In the genomic region with DNA sequence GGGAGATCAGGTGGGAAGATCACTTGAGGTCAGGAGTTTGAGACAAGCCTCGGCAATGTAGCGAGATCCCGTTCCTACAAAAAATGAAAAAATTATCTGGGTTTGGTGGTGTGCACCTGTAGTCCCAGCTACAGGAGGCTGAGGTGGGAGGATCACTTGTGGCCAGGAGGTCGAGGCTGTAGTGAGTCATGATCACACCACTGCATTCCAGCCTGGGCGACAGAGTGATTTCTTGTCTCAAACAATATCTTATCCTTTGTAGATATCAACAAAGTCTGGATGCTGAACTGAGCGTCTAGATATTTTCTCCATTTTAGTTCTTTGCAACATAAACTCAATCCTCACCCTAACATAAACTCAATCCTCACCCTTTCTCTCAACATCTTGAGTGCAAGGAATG, we compare ENCODE assay signal across 2 cellular contexts.
TF ChIP-seq lines count a peak whose summit lies in the region.

No MANE protein-coding gene starts in this region.

TF ChIP-seq in GM23338, 12 proteins besides CTCF, POLR2A, EP300 and RAD21 (continued from another document):
- TF ChIP-seq JUNB (IDR thresholded peaks at IDR 0.05; ENCODE audit: unreplicated experiment) (no peak), STAT1 (IDR thresholded peaks at IDR 0.05; ENCODE audit: unreplicated experiment) (no peak)
- TF ChIP-seq, protein P1, sequence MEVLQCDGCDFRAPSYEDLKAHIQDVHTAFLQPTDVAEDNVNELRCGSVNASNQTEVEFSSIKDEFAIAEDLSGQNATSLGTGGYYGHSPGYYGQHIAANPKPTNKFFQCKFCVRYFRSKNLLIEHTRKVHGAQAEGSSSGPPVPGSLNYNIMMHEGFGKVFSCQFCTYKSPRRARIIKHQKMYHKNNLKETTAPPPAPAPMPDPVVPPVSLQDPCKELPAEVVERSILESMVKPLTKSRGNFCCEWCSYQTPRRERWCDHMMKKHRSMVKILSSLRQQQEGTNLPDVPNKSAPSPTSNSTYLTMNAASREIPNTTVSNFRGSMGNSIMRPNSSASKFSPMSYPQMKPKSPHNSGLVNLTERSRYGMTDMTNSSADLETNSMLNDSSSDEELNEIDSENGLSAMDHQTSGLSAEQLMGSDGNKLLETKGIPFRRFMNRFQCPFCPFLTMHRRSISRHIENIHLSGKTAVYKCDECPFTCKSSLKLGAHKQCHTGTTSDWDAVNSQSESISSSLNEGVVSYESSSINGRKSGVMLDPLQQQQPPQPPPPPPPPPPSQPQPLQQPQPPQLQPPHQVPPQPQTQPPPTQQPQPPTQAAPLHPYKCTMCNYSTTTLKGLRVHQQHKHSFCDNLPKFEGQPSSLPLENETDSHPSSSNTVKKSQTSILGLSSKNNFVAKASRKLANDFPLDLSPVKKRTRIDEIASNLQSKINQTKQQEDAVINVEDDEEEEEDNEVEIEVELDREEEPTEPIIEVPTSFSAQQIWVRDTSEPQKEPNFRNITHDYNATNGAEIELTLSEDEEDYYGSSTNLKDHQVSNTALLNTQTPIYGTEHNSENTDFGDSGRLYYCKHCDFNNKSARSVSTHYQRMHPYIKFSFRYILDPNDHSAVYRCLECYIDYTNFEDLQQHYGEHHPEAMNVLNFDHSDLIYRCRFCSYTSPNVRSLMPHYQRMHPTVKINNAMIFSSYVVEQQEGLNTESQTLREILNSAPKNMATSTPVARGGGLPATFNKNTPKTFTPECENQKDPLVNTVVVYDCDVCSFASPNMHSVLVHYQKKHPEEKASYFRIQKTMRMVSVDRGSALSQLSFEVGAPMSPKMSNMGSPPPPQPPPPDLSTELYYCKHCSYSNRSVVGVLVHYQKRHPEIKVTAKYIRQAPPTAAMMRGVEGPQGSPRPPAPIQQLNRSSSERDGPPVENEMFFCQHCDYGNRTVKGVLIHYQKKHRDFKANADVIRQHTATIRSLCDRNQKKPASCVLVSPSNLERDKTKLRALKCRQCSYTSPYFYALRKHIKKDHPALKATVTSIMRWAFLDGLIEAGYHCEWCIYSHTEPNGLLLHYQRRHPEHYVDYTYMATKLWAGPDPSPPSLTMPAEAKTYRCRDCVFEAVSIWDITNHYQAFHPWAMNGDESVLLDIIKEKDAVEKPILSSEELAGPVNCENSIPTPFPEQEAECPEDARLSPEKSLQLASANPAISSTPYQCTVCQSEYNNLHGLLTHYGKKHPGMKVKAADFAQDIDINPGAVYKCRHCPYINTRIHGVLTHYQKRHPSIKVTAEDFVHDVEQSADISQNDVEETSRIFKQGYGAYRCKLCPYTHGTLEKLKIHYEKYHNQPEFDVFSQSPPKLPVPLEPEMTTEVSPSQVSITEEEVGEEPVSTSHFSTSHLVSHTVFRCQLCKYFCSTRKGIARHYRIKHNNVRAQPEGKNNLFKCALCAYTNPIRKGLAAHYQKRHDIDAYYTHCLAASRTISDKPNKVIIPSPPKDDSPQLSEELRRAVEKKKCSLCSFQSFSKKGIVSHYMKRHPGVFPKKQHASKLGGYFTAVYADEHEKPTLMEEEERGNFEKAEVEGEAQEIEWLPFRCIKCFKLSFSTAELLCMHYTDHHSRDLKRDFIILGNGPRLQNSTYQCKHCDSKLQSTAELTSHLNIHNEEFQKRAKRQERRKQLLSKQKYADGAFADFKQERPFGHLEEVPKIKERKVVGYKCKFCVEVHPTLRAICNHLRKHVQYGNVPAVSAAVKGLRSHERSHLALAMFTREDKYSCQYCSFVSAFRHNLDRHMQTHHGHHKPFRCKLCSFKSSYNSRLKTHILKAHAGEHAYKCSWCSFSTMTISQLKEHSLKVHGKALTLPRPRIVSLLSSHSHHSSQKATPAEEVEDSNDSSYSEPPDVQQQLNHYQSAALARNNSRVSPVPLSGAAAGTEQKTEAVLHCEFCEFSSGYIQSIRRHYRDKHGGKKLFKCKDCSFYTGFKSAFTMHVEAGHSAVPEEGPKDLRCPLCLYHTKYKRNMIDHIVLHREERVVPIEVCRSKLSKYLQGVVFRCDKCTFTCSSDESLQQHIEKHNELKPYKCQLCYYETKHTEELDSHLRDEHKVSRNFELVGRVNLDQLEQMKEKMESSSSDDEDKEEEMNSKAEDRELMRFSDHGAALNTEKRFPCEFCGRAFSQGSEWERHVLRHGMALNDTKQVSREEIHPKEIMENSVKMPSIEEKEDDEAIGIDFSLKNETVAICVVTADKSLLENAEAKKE (CRISPR knock-in tag; IDR thresholded peaks at IDR 0.05) = no peak
- TF ChIP-seq, protein P2, sequence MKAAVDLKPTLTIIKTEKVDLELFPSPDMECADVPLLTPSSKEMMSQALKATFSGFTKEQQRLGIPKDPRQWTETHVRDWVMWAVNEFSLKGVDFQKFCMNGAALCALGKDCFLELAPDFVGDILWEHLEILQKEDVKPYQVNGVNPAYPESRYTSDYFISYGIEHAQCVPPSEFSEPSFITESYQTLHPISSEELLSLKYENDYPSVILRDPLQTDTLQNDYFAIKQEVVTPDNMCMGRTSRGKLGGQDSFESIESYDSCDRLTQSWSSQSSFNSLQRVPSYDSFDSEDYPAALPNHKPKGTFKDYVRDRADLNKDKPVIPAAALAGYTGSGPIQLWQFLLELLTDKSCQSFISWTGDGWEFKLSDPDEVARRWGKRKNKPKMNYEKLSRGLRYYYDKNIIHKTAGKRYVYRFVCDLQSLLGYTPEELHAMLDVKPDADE (IDR thresholded peaks at IDR 0.05) = no peak

TF ChIP-seq in WTC11, 78 proteins besides CTCF, POLR2A, EP300 and RAD21 (continued from another document):
- TF ChIP-seq, protein P3, sequence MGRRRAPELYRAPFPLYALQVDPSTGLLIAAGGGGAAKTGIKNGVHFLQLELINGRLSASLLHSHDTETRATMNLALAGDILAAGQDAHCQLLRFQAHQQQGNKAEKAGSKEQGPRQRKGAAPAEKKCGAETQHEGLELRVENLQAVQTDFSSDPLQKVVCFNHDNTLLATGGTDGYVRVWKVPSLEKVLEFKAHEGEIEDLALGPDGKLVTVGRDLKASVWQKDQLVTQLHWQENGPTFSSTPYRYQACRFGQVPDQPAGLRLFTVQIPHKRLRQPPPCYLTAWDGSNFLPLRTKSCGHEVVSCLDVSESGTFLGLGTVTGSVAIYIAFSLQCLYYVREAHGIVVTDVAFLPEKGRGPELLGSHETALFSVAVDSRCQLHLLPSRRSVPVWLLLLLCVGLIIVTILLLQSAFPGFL (CRISPR knock-in tag; IDR thresholded peaks at IDR 0.05; ENCODE audit: borderline replicate concordance) = no peak
- TF ChIP-seq, protein P4, sequence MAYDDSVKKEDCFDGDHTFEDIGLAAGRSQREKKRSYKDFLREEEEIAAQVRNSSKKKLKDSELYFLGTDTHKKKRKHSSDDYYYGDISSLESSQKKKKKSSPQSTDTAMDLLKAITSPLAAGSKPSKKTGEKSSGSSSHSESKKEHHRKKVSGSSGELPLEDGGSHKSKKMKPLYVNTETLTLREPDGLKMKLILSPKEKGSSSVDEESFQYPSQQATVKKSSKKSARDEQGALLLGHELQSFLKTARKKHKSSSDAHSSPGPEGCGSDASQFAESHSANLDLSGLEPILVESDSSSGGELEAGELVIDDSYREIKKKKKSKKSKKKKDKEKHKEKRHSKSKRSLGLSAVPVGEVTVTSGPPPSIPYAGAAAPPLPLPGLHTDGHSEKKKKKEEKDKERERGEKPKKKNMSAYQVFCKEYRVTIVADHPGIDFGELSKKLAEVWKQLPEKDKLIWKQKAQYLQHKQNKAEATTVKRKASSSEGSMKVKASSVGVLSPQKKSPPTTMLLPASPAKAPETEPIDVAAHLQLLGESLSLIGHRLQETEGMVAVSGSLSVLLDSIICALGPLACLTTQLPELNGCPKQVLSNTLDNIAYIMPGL (CRISPR knock-in tag; IDR thresholded peaks at IDR 0.05) = no peak
- TF ChIP-seq ZNF416 (CRISPR knock-in tag; IDR thresholded peaks at IDR 0.05) (no peak), ZNF138 (CRISPR knock-in tag; conservative IDR thresholded peaks at IDR 0.05) (no peak), ELF4 (CRISPR knock-in tag; IDR thresholded peaks at IDR 0.05; ENCODE audit: low read depth) (no peak), PRRX2 (CRISPR knock-in tag; IDR thresholded peaks at IDR 0.05) (no peak), TEAD1 (CRISPR knock-in tag; IDR thresholded peaks at IDR 0.05) (no peak)
- TF ChIP-seq, protein P5, sequence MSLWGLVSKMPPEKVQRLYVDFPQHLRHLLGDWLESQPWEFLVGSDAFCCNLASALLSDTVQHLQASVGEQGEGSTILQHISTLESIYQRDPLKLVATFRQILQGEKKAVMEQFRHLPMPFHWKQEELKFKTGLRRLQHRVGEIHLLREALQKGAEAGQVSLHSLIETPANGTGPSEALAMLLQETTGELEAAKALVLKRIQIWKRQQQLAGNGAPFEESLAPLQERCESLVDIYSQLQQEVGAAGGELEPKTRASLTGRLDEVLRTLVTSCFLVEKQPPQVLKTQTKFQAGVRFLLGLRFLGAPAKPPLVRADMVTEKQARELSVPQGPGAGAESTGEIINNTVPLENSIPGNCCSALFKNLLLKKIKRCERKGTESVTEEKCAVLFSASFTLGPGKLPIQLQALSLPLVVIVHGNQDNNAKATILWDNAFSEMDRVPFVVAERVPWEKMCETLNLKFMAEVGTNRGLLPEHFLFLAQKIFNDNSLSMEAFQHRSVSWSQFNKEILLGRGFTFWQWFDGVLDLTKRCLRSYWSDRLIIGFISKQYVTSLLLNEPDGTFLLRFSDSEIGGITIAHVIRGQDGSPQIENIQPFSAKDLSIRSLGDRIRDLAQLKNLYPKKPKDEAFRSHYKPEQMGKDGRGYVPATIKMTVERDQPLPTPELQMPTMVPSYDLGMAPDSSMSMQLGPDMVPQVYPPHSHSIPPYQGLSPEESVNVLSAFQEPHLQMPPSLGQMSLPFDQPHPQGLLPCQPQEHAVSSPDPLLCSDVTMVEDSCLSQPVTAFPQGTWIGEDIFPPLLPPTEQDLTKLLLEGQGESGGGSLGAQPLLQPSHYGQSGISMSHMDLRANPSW (CRISPR knock-in tag; conservative IDR thresholded peaks at IDR 0.05; ENCODE audit: low read depth) = no peak
- TF ChIP-seq, protein P6, sequence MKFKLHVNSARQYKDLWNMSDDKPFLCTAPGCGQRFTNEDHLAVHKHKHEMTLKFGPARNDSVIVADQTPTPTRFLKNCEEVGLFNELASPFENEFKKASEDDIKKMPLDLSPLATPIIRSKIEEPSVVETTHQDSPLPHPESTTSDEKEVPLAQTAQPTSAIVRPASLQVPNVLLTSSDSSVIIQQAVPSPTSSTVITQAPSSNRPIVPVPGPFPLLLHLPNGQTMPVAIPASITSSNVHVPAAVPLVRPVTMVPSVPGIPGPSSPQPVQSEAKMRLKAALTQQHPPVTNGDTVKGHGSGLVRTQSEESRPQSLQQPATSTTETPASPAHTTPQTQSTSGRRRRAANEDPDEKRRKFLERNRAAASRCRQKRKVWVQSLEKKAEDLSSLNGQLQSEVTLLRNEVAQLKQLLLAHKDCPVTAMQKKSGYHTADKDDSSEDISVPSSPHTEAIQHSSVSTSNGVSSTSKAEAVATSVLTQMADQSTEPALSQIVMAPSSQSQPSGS (CRISPR knock-in tag; IDR thresholded peaks at IDR 0.05; ENCODE audit: borderline replicate concordance, low read depth) = no peak
- TF ChIP-seq, protein P7, sequence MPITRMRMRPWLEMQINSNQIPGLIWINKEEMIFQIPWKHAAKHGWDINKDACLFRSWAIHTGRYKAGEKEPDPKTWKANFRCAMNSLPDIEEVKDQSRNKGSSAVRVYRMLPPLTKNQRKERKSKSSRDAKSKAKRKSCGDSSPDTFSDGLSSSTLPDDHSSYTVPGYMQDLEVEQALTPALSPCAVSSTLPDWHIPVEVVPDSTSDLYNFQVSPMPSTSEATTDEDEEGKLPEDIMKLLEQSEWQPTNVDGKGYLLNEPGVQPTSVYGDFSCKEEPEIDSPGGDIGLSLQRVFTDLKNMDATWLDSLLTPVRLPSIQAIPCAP (CRISPR knock-in tag; IDR thresholded peaks at IDR 0.05) = no peak
- TF ChIP-seq, protein P8, sequence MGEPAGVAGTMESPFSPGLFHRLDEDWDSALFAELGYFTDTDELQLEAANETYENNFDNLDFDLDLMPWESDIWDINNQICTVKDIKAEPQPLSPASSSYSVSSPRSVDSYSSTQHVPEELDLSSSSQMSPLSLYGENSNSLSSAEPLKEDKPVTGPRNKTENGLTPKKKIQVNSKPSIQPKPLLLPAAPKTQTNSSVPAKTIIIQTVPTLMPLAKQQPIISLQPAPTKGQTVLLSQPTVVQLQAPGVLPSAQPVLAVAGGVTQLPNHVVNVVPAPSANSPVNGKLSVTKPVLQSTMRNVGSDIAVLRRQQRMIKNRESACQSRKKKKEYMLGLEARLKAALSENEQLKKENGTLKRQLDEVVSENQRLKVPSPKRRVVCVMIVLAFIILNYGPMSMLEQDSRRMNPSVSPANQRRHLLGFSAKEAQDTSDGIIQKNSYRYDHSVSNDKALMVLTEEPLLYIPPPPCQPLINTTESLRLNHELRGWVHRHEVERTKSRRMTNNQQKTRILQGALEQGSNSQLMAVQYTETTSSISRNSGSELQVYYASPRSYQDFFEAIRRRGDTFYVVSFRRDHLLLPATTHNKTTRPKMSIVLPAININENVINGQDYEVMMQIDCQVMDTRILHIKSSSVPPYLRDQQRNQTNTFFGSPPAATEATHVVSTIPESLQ (CRISPR knock-in tag; IDR thresholded peaks at IDR 0.05) = no peak
- TF ChIP-seq, protein P9, sequence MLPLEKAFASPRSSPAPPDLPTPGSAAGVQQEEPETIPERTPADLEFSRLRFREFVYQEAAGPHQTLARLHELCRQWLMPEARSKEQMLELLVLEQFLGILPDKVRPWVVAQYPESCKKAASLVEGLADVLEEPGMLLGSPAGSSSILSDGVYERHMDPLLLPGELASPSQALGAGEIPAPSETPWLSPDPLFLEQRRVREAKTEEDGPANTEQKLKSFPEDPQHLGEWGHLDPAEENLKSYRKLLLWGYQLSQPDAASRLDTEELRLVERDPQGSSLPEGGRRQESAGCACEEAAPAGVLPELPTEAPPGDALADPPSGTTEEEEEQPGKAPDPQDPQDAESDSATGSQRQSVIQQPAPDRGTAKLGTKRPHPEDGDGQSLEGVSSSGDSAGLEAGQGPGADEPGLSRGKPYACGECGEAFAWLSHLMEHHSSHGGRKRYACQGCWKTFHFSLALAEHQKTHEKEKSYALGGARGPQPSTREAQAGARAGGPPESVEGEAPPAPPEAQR (CRISPR knock-in tag; IDR thresholded peaks at IDR 0.05) = no peak
